In genomic region chr4:156109943-156110925, GRCh38 we compare ENCODE assay signal across 10 cellular contexts.
DNase-seq lines count a peak whose midpoint lies in the region; ATAC-seq and TF ChIP-seq lines count a peak whose summit lies in the region.
"Had no signal": no experiment of that assay in that cellular context is flagged by ENCODE, and none has a peak within 500 bp of the region (broad histone marks: within the 10 kb centered on the region; RNA-seq: fewer than 3 reads in every experiment).

No MANE protein-coding gene starts in this region.

- H3K4me1 Mint-ChIP-seq in H9: peaks cover 28 to 36% of the 10 kb centered on the region in 2 experiments

- H3K4me1 ChIP-seq in H9 (ENCODE audit: insufficient read depth, low read length) (peaks cover 4% of the 10 kb centered on the region), hepatocyte (ENCODE audit: insufficient read depth) (peaks cover 5% of the 10 kb centered on the region)

- no peak for DNase-seq in AG04449 (ENCODE audit: low read depth, low spot score)
- DNase-seq in H9: peak; percentile 49
- DNase-seq in hepatocyte (ENCODE audit: low spot score): peak; percentile 28
- no peak for DNase-seq in activated CD4-positive, alpha-beta T cell treated with anti-CD3 and anti-CD28 coated beads, Interleukin-2, amount 50 U/mL, for 1 hour
- DNase-seq: SHP77 had no signal

- H3K9me3 ChIP-seq in H9 (ENCODE audit: control insufficient read depth, low read depth, low read length): no peaks in the 10 kb centered on the region
- H3K9me3 ChIP-seq in hepatocyte (ENCODE audit: low read depth): no peaks in the 10 kb centered on the region
- H3K9me3 ChIP-seq: mucosa of descending colon had no signal

- H3K14ac ChIP-seq in H9 (ENCODE audit: insufficient read depth, low read length): no peak overlapping the region

- CTCF ChIA-PET in AG04449 (lab: Yijun Ruan, JAX): no interaction called here

- no peaks in the 10 kb centered on the region for H3K79me1 ChIP-seq in H9 (ENCODE audit: insufficient read depth, low read depth, low read length, poor library complexity, severe bottlenecking)

- H2BK12ac ChIP-seq in H9 (ENCODE audit: insufficient read length, low read depth, low read length): no peak overlapping the region

- no peaks in the 10 kb centered on the region for H3K9me2 ChIP-seq in hepatocyte (replicated peaks; ENCODE audit: insufficient read depth)

- no peaks in the 10 kb centered on the region for H3K36me3 ChIP-seq in hepatocyte (replicated peaks; ENCODE audit: insufficient read depth, low read depth)

- no peak overlapping the region for H2BK15ac ChIP-seq in H9 (ENCODE audit: low read depth, low read length)

- H3K27me3 ChIP-seq in H9 (ENCODE audit: insufficient read depth, low read length) (no peaks in the 10 kb centered on the region), hepatocyte (no peaks in the 10 kb centered on the region)

- no peak overlapping the region for H3K9ac ChIP-seq in H9 (ENCODE audit: extremely low read depth, insufficient read length, low read length)

- H3K56ac ChIP-seq in H9 (ENCODE audit: insufficient read length, low read depth, low read length): no peak overlapping the region

- no peak overlapping the region for H4K8ac ChIP-seq in H9 (replicated peaks; ENCODE audit: insufficient read length, low read depth, low read length)

- H3T11ph ChIP-seq in H9 (ENCODE audit: low read length): no peak overlapping the region

- no peak overlapping the region for H2BK120ac ChIP-seq in H9 (ENCODE audit: low read depth, low read length, poor library complexity, severe bottlenecking)

- H3K23ac ChIP-seq in H9 (ENCODE audit: insufficient read length, low read depth, low read length): no peak overlapping the region

- peak overlapping the region in 2 of 3 experiments; percentile 60 to 97; a peak in 6 of 7 replicates for H3K27ac Mint-ChIP-seq in H9

- no peak overlapping the region for H3K4ac ChIP-seq in H9 (ENCODE audit: low read depth, low read length)

- no peak overlapping the region for H3K4me3 ChIP-seq in AG04449 (ENCODE audit: low read depth, low read length)
- H3K4me3 ChIP-seq in hepatocyte: no peak overlapping the region
- H3K4me3 ChIP-seq: mucosa of descending colon had no signal

- no peaks in the 10 kb centered on the region for H3K23me2 ChIP-seq in H9 (ENCODE audit: insufficient read length, low read depth, low read length, poor library complexity, severe bottlenecking)

- H3K18ac ChIP-seq in H9 (ENCODE audit: insufficient read length, low read depth, low read length): no peak overlapping the region

- no peak overlapping the region for H3K27ac ChIP-seq in H9 (ENCODE audit: insufficient read length, low read depth, low read length)
- H3K27ac ChIP-seq in hepatocyte: peak overlapping the region; percentile 46

- POLR2A ChIA-PET in AG04449 (lab: Yijun Ruan, JAX): no interaction called here

- TF ChIP-seq CTCF in AG04449 (IDR thresholded peaks at IDR 0.05; ENCODE audit: insufficient read depth, low read length, missing control alignments) (peak; percentile 1), H9 (conservative IDR thresholded peaks at IDR 0.05) (peak; percentile 66), hepatocyte (IDR thresholded peaks at IDR 0.05; ENCODE audit: poor library complexity) (no peak)

- H3K4me3 Mint-ChIP-seq in H9: no peak overlapping the region; a peak in 1 of 5 replicates

- H2AK5ac ChIP-seq in H9 (ENCODE audit: insufficient read length, low read length): no peak overlapping the region

- H4K5ac ChIP-seq in H9 (ENCODE audit: insufficient read length, low read depth, low read length): no peak overlapping the region

- H3K36me3 Mint-ChIP-seq in H9 (ENCODE audit: insufficient read depth in 1 of 3, low read depth in 3 of 3): peaks cover 5 to 18% (median 17%) of the 10 kb centered on the region in 3 experiments; a peak in 6 of 7 replicates

- peaks cover 10 to 20% of the 10 kb centered on the region in 2 experiments for H3K9me3 Mint-ChIP-seq in H9

- H3K4me2 ChIP-seq in H9 (ENCODE audit: insufficient read depth, insufficient read length, low read length) (no peak overlapping the region), hepatocyte (no peak overlapping the region)

- WGBS in H9 (ENCODE audit: extremely low coverage, insufficient read length, low lambda C conversion rate): no CpG with 5 or more reads among the region's 11 CpGs
- 42% methylated on average over 11 of the region's 11 CpGs for WGBS in hepatocyte (ENCODE audit: low lambda C conversion rate, missing lambda C conversion rate)

- H2AFZ ChIP-seq in H9 (ENCODE audit: low read length): no peak overlapping the region
- no peak overlapping the region for H2AFZ ChIP-seq in hepatocyte

- ATAC-seq in SK-N-SH treated with all-trans-retinoic acid at 6 μM for 48 hours (peak; percentile 77), HG03342 (IDR thresholded peaks at IDR 0.05; ENCODE audit: unreplicated experiment) (no peak), HG03565 (IDR thresholded peaks at IDR 0.05; ENCODE audit: unreplicated experiment) (no peak), GM21447 (IDR thresholded peaks at IDR 0.05; ENCODE audit: unreplicated experiment) (no peak)
- ATAC-seq: mucosa of descending colon had no signal

- H3K79me2 ChIP-seq in H9 (ENCODE audit: insufficient read depth, low read length) (no peaks in the 10 kb centered on the region), hepatocyte (no peaks in the 10 kb centered on the region)

- no peaks in the 10 kb centered on the region for H4K20me1 ChIP-seq in H9 (ENCODE audit: control insufficient read depth, insufficient read depth, insufficient read length)
- H4K20me1 ChIP-seq in hepatocyte (ENCODE audit: insufficient read depth, poor library complexity, severe bottlenecking): no peaks in the 10 kb centered on the region

- no peaks in the 10 kb centered on the region for H3K27me3 Mint-ChIP-seq in H9 (ENCODE audit: low read depth)

- H2BK20ac ChIP-seq in H9 (ENCODE audit: low read depth, low read length, poor library complexity, severe bottlenecking): no peak overlapping the region

- no peak overlapping the region for H4K91ac ChIP-seq in H9 (ENCODE audit: insufficient read length, low read depth, low read length)

- no peak overlapping the region for H2BK5ac ChIP-seq in H9 (ENCODE audit: insufficient read length, low read length)

TF ChIP-seq in SK-N-SH treated with all-trans-retinoic acid at 6 μM for 48 hours, 23 proteins besides CTCF, POLR2A, EP300 and RAD21 (continues in another document):
- TF ChIP-seq, protein P1, sequence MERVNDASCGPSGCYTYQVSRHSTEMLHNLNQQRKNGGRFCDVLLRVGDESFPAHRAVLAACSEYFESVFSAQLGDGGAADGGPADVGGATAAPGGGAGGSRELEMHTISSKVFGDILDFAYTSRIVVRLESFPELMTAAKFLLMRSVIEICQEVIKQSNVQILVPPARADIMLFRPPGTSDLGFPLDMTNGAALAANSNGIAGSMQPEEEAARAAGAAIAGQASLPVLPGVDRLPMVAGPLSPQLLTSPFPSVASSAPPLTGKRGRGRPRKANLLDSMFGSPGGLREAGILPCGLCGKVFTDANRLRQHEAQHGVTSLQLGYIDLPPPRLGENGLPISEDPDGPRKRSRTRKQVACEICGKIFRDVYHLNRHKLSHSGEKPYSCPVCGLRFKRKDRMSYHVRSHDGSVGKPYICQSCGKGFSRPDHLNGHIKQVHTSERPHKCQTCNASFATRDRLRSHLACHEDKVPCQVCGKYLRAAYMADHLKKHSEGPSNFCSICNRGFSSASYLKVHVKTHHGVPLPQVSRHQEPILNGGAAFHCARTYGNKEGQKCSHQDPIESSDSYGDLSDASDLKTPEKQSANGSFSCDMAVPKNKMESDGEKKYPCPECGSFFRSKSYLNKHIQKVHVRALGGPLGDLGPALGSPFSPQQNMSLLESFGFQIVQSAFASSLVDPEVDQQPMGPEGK (CRISPR knock-in tag; IDR thresholded peaks at IDR 0.05; ENCODE audit: borderline replicate concordance): no peak
- TF ChIP-seq ZNF8 (CRISPR knock-in tag; IDR thresholded peaks at IDR 0.05) (no peak), CSDC2 (CRISPR knock-in tag; IDR thresholded peaks at IDR 0.05) (no peak), RARB (CRISPR knock-in tag; IDR thresholded peaks at IDR 0.05) (no peak), ZNF565 (CRISPR knock-in tag; conservative IDR thresholded peaks at IDR 0.05; ENCODE audit: low read depth) (no peak), ZC3H10 (CRISPR knock-in tag; IDR thresholded peaks at IDR 0.05) (no peak), ESRRG (CRISPR knock-in tag; IDR thresholded peaks at IDR 0.05) (no peak), POU6F1 (CRISPR knock-in tag; IDR thresholded peaks at IDR 0.05; ENCODE audit: borderline replicate concordance, low read depth) (no peak), ZNF70 (CRISPR knock-in tag; IDR thresholded peaks at IDR 0.05) (no peak), ARNTL (CRISPR knock-in tag; IDR thresholded peaks at IDR 0.05; ENCODE audit: borderline replicate concordance, low read depth) (no peak), CSRNP3 (CRISPR knock-in tag; IDR thresholded peaks at IDR 0.05) (no peak), ISL1 (CRISPR knock-in tag; IDR thresholded peaks at IDR 0.05) (no peak)

Comparison
In these comparisons a context has a peak if more than half of its experiments do, and no peak if none do; other contexts are left out.
1. DNase-seq: peak in H9 (single experiment) and hepatocyte (single experiment); none in AG04449 (single experiment) and activated CD4-positive, alpha-beta T cell treated with anti-CD3 and anti-CD28 coated beads, Interleukin-2, amount 50 U/mL, for 1 hour (single experiment).